Comparison of ENCODE assay signal across 15 cellular contexts in the genomic region with DNA sequence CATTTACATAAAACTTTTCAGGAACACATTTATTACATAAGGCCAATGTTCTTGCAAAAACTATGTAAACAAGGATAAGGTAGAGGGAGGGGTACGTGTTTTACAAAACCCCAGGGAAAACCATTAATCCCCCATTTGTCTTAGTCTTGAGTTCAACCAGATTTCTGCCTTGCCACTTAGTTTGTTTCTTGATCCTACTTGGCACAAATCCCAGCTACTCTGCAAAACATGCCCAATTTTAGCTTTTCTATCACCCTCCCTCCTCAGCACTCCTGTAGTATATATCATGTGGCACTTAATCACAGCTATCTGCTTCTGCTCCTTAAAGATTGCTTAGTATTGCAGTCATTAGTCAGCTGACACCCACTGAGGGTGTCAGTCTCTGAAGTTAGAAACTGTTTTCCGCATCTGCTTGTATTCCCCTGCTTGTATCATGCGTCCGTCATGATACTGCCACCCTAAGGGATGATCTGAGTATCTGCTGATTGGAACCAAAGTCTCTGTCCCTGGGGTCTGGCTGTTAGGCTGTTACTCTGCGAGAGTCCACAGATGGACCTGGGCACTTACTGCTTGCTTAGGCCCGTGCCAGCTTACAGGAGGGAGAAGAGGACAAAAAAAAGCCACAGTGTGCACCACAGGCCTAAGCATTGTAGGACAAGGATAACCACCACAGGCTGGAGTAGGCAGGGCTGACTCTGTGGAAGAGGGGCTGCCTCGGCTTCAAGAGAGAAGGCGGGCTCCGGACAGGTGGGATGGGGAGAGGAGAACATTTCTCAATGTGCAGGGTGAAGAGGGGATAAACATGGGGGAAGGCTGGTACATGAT.
DNase-seq lines count a peak whose midpoint lies in the region; ATAC-seq and TF ChIP-seq lines count a peak whose summit lies in the region.
"Had no signal": no experiment of that assay in that cellular context is flagged by ENCODE, and none has a peak within 500 bp of the region (broad histone marks: within the 10 kb centered on the region; RNA-seq: fewer than 3 reads in every experiment).

No MANE protein-coding gene starts in this region.

- DNase-seq in SK-MEL-5 (ENCODE audit: low read depth, low spot score) (peak; percentile 63), fibroblast of lung (ENCODE audit: low read depth in 2 of 2) (peak; percentile 11 to 95), superior temporal gyrus (ENCODE audit: extremely low spot score) (peak; percentile 27), Kasumi-1 (lab: John Stamatoyannopoulos, UW) (no peak), SIG-M5 (lab: John Stamatoyannopoulos, UW) (no peak)
- no peak for DNase-seq in activated T-cell treated with anti-CD3 and anti-CD28 coated beads, Interleukin-2, amount 50 U/mL, for 4 hours
- DNase-seq: CD8-positive, alpha-beta T cell; H7; retina; stimulated activated CD4-positive, alpha-beta T cell treated with anti-CD3 and anti-CD28 coated beads, Interleukin-4, amount 100 ng/mL, for 1 hour; stimulated activated naive CD4-positive, alpha-beta T cell had no signal

- no peak overlapping the region for H3K9ac ChIP-seq in fibroblast of lung (ENCODE audit: insufficient read depth, low read length)

- H3K4me1 ChIP-seq in HEK293 (ENCODE audit: control insufficient read depth, insufficient read depth, low read length) (peaks cover 9% of the 10 kb centered on the region), fibroblast of lung (ENCODE audit: control insufficient read depth, extremely low read depth, insufficient read depth, low read length) (peaks cover 10% of the 10 kb centered on the region)

- CTCF ChIA-PET in HEK293 (lab: Yijun Ruan, JAX) = interaction anchor here (0.9 kb wide), 1 partner anchor 13 kb away, joined by 3 read pairs; no protein-coding TSS in a partner anchor

- H3K79me2 ChIP-seq in fibroblast of lung (ENCODE audit: control insufficient read depth, insufficient read depth, low read length) = no peaks in the 10 kb centered on the region

- H4K20me1 ChIP-seq in fibroblast of lung (ENCODE audit: control insufficient read depth, extremely low read depth, insufficient read depth, low read length) = no peaks in the 10 kb centered on the region

- H3K4me1 Mint-ChIP-seq in activated T-cell treated with anti-CD3 and anti-CD28 coated beads, Interleukin-2, amount 50 U/mL, for 4 hours (ENCODE audit: low read depth) = no peaks in the 10 kb centered on the region

- H3K4me2 ChIP-seq in fibroblast of lung (ENCODE audit: extremely low read depth, insufficient read depth, low read length) = no peak overlapping the region

- POLR2A ChIA-PET in HEK293 (lab: Yijun Ruan, JAX) = no interaction called here

- H3K9me3 Mint-ChIP-seq in activated T-cell treated with anti-CD3 and anti-CD28 coated beads, Interleukin-2, amount 50 U/mL, for 4 hours = no peaks in the 10 kb centered on the region
- H3K9me3 Mint-ChIP-seq: CD8-positive, alpha-beta T cell had no signal

- no peaks in the 10 kb centered on the region for H3K36me3 Mint-ChIP-seq in activated T-cell treated with anti-CD3 and anti-CD28 coated beads, Interleukin-2, amount 50 U/mL, for 4 hours (ENCODE audit: insufficient read depth)
- H3K36me3 Mint-ChIP-seq: CD8-positive, alpha-beta T cell had no signal

- peaks cover 4 to 76% of the 10 kb centered on the region in 2 experiments for H3K36me3 ChIP-seq in HEK293 (ENCODE audit: control insufficient read depth in 2 of 2, insufficient read depth in 1 of 2, low read length in 2 of 2)
- peaks cover 31% of the 10 kb centered on the region for H3K36me3 ChIP-seq in fibroblast of lung (ENCODE audit: control insufficient read depth, insufficient read depth, low read length)

- in situ Hi-C loops in SK-MEL-5 (cut with HindIII; ENCODE audit: low pct_unique_long_range_greater_than_20kb, low sequenced_read_pairs) = no loop called here

- H2AFZ ChIP-seq in fibroblast of lung (ENCODE audit: low read length) = no peak overlapping the region

- no peak for TF ChIP-seq CTCF in HEK293 (tag by site-specific recombination; IDR thresholded peaks at IDR 0.05)
- TF ChIP-seq CTCF in fibroblast of lung (conservative IDR thresholded peaks at IDR 0.05 in 1 of 2, IDR thresholded peaks at IDR 0.05 in 1 of 2; ENCODE audit: low read depth in 1 of 2, low read length in 2 of 2) = no peak

- H3K4me3 Mint-ChIP-seq in activated T-cell treated with anti-CD3 and anti-CD28 coated beads, Interleukin-2, amount 50 U/mL, for 4 hours = no peak overlapping the region
- H3K4me3 Mint-ChIP-seq: activated naive CD8-positive, alpha-beta T cell; CD8-positive, alpha-beta T cell had no signal

- H3K27me3 ChIP-seq in fibroblast of lung (ENCODE audit: control insufficient read depth, insufficient read depth, low read length) = no peaks in the 10 kb centered on the region

- H3K4me3 ChIP-seq in HEK293 (ENCODE audit: low read depth, low read length) = no peak overlapping the region
- H3K4me3 ChIP-seq in fibroblast of lung (replicated peaks in 1 of 4; ENCODE audit: control extremely low read depth in 1 of 4, insufficient read depth in 1 of 4, low read depth in 3 of 4, low read length in 4 of 4) = no peak overlapping the region
- H3K4me3 ChIP-seq: coronary artery had no signal

- ATAC-seq in activated T-cell treated with anti-CD3 and anti-CD28 coated beads, Interleukin-2, amount 50 U/mL, for 4 hours = no peak
- ATAC-seq: CD8-positive, alpha-beta T cell; SK-N-SH treated with all-trans-retinoic acid at 6 μM for 48 hours had no signal

- no peaks in the 10 kb centered on the region for H3K27me3 Mint-ChIP-seq in activated T-cell treated with anti-CD3 and anti-CD28 coated beads, Interleukin-2, amount 50 U/mL, for 4 hours (ENCODE audit: low read depth)
- H3K27me3 Mint-ChIP-seq: activated naive CD8-positive, alpha-beta T cell had no signal

- no peak overlapping the region for H3K27ac ChIP-seq in HEK293 (ENCODE audit: extremely low read depth, low read depth, low read length)
- H3K27ac ChIP-seq in fibroblast of lung (ENCODE audit: insufficient read depth, low read length) = no peak overlapping the region

- H3K9me3 ChIP-seq in HEK293 (ENCODE audit: control insufficient read depth, insufficient read depth, low read depth, low read length) = no peaks in the 10 kb centered on the region
- no peaks in the 10 kb centered on the region for H3K9me3 ChIP-seq in fibroblast of lung (ENCODE audit: control insufficient read depth, insufficient read depth, low read depth, low read length)

TF ChIP-seq in HEK293, 187 proteins besides CTCF, POLR2A, EP300 and RAD21 (continues in another document):
- 0 out of 2 replicates have a peak, but pooled peaks have one; percentile 13 for TF ChIP-seq ZNF366 (tag by site-specific recombination; conservative IDR thresholded peaks at IDR 0.05)
- TF ChIP-seq, protein P1, sequence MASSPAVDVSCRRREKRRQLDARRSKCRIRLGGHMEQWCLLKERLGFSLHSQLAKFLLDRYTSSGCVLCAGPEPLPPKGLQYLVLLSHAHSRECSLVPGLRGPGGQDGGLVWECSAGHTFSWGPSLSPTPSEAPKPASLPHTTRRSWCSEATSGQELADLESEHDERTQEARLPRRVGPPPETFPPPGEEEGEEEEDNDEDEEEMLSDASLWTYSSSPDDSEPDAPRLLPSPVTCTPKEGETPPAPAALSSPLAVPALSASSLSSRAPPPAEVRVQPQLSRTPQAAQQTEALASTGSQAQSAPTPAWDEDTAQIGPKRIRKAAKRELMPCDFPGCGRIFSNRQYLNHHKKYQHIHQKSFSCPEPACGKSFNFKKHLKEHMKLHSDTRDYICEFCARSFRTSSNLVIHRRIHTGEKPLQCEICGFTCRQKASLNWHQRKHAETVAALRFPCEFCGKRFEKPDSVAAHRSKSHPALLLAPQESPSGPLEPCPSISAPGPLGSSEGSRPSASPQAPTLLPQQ (tag by site-specific recombination; IDR thresholded peaks at IDR 0.05) = no peak
- TF ChIP-seq OSR2 (tag by site-specific recombination; IDR thresholded peaks at IDR 0.05) = peak; percentile 67
- TF ChIP-seq ZBTB17 (tag by site-specific recombination; IDR thresholded peaks at IDR 0.05) = 0 out of 2 replicates have a peak, but pooled peaks have one; percentile 43
- TF ChIP-seq ZNF311 (tag by site-specific recombination; IDR thresholded peaks at IDR 0.05; ENCODE audit: borderline replicate concordance) = no peak
- TF ChIP-seq ZNF341 (tag by site-specific recombination; IDR thresholded peaks at IDR 0.05; ENCODE audit: low read depth) = peak; percentile 91
- TF ChIP-seq, protein P2, sequence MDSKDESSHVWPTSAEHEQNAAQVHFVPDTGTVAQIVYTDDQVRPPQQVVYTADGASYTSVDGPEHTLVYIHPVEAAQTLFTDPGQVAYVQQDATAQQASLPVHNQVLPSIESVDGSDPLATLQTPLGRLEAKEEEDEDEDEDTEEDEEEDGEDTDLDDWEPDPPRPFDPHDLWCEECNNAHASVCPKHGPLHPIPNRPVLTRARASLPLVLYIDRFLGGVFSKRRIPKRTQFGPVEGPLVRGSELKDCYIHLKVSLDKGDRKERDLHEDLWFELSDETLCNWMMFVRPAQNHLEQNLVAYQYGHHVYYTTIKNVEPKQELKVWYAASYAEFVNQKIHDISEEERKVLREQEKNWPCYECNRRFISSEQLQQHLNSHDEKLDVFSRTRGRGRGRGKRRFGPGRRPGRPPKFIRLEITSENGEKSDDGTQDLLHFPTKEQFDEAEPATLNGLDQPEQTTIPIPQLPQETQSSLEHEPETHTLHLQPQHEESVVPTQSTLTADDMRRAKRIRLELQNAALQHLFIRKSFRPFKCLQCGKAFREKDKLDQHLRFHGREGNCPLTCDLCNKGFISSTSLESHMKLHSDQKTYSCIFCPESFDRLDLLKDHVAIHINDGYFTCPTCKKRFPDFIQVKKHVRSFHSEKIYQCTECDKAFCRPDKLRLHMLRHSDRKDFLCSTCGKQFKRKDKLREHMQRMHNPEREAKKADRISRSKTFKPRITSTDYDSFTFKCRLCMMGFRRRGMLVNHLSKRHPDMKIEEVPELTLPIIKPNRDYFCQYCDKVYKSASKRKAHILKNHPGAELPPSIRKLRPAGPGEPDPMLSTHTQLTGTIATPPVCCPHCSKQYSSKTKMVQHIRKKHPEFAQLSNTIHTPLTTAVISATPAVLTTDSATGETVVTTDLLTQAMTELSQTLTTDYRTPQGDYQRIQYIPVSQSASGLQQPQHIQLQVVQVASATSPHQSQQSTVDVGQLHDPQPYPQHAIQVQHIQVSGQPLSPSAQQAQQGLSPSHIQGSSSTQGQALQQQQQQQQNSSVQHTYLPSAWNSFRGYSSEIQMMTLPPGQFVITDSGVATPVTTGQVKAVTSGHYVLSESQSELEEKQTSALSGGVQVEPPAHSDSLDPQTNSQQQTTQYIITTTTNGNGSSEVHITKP (tag by site-specific recombination; IDR thresholded peaks at IDR 0.05) = peak; percentile 43

Comparison
In these comparisons a context has a peak if more than half of its experiments do, and no peak if none do; other contexts are left out.
1. DNase-seq: peak in SK-MEL-5 (single experiment), fibroblast of lung (2 of 2) and superior temporal gyrus (single experiment); none in Kasumi-1 (0 of 2), SIG-M5 (single experiment) and activated T-cell treated with anti-CD3 and anti-CD28 coated beads, Interleukin-2, amount 50 U/mL, for 4 hours (single experiment).